In genomic region chr2:227415538-227416424, GRCh38 we compare ENCODE assay signal across 8 cellular contexts. TPM values are rescaled to one million over a fixed set of nuclear protein-coding genes. Genes with fewer than 3 reads are reported as not detected.
A peak's percentile ranks its signal among the peaks of the same experiment; 100 is the strongest.
DNase-seq lines count a peak whose midpoint lies in the region; FAIRE-seq and TF ChIP-seq lines count a peak whose summit lies in the region.

No MANE protein-coding gene starts in this region.

- H3K9ac ChIP-seq in rectal smooth muscle tissue (ENCODE audit: low read length): no peak overlapping the region

- H3K4me3 ChIP-seq in epithelial cell of esophagus (ENCODE audit: low read length): no peak overlapping the region
- no peak overlapping the region for H3K4me3 ChIP-seq in rectal smooth muscle tissue (ENCODE audit: low read length)

- H3K36me3 ChIP-seq in rectal smooth muscle tissue (ENCODE audit: control insufficient read depth, insufficient read depth, low read length): no peaks in the 10 kb centered on the region

- no peak overlapping the region for H3K27ac Mint-ChIP-seq in mesothelial cell of epicardium

- H3K27me3 Mint-ChIP-seq in mesothelial cell of epicardium (ENCODE audit: low read depth): no peaks in the 10 kb centered on the region

- FAIRE-seq in RCC 7860 (lab: Jason Lieb, UNC): peak; percentile 79

- peaks cover 10% of the 10 kb centered on the region for H3K4me1 Mint-ChIP-seq in mesothelial cell of epicardium

- H3K9me3 Mint-ChIP-seq in mesothelial cell of epicardium: no peaks in the 10 kb centered on the region

- H3K27me3 ChIP-seq in rectal smooth muscle tissue (ENCODE audit: control insufficient read depth, insufficient read depth, low read length): no peaks in the 10 kb centered on the region

- TF ChIP-seq CTCF in epithelial cell of esophagus (IDR thresholded peaks at IDR 0.05; ENCODE audit: insufficient read depth, low read depth, low read length, missing control alignments) (no peak), mesothelial cell of epicardium (IDR thresholded peaks at IDR 0.05; ENCODE audit: unreplicated experiment) (no peak)

- in situ Hi-C loops in Caki2 (cut with HindIII; ENCODE audit: low pct_unique_long_range_greater_than_20kb, low sequenced_read_pairs): no loop called here

- peak overlapping the region; percentile 32 for H3K27ac ChIP-seq in rectal smooth muscle tissue (ENCODE audit: low read depth, low read length)

- DNase-seq in Caki2 (ENCODE audit: low read depth): peak; percentile 38
- peak; percentile 81 for DNase-seq in HCEC 1CT
- peak; percentile 66 for DNase-seq in RCC 7860 (ENCODE audit: low spot score)
- peak; percentile 85 for DNase-seq in epithelial cell of esophagus (ENCODE audit: low read depth)
- no peak for DNase-seq in effector CD4-positive, alpha-beta T cell
- no peak for DNase-seq in mesothelial cell of epicardium (ENCODE audit: low spot score in 2 of 2, unreplicated experiment in 2 of 2)
- no peak for DNase-seq in NCI-H187 treated with DMSO at 0.1 percent for 48 hours (lab: John Stamatoyannopoulos, UW)

- no peaks in the 10 kb centered on the region for H3K36me3 Mint-ChIP-seq in mesothelial cell of epicardium

- H3K4me1 ChIP-seq in rectal smooth muscle tissue (ENCODE audit: control insufficient read depth, insufficient read depth, low read length): no peaks in the 10 kb centered on the region

- H3K4me3 Mint-ChIP-seq in mesothelial cell of epicardium: no peak overlapping the region

RNA-seq across cellular contexts. Expression of gene SCYGR1, which starts 28.0 kb away (rescaled TPM):
- total RNA-seq in Caki2 (2014; rRNA removed; shearing (Covaris generic); ENCODE audit: low replicate concordance): not detected in 2 replicates
- not detected in 3 replicates for total RNA-seq in mesothelial cell of epicardium

RNA-seq across cellular contexts. Expression of gene TM4SF20, which starts 36.7 kb away (rescaled TPM):
- total RNA-seq in Caki2 (2014; rRNA removed; shearing (Covaris generic); ENCODE audit: low replicate concordance): not detected in 2 replicates
- not detected in 3 replicates for total RNA-seq in mesothelial cell of epicardium

RNA-seq across cellular contexts. Expression of gene AGFG1, which starts 56.2 kb away (rescaled TPM):
- 38.1 and 64.9 TPM in 2 replicates for total RNA-seq in Caki2 (2014; rRNA removed; shearing (Covaris generic); ENCODE audit: low replicate concordance)
- total RNA-seq in mesothelial cell of epicardium: 59.3 to 62.5 TPM (median 60.9 TPM) in 3 replicates

Comparison
In these comparisons a context has a peak if more than half of its experiments do, and no peak if none do; other contexts are left out.
1. DNase-seq: peak in Caki2 (single experiment), HCEC 1CT (single experiment), RCC 7860 (single experiment) and epithelial cell of esophagus (single experiment); none in effector CD4-positive, alpha-beta T cell (single experiment), mesothelial cell of epicardium (0 of 2) and NCI-H187 treated with DMSO at 0.1 percent for 48 hours (single experiment).